Comparison of ENCODE assay signal across 23 cellular contexts in the genomic region with DNA sequence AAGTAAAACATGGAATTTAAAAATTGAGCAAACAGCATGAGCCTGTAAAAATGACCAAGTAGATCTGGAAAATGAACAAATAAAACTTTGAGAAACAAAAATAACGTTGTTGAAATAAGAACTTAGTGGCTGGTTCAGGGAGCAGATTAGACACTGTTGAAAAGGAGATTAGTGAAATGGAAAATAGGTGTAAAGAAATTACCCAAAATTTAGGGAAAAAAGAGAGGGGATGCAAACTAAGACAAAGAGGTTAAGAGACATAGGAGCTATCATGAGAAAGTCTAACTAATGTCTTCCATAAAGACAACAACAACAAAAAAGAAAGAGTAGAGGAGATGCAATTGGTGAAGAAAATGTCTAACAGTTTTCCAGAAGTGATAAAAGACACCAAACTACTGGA. TPM values are rescaled to one million over a fixed set of nuclear protein-coding genes. Genes with fewer than 3 reads are reported as not detected.
A peak's percentile ranks its signal among the peaks of the same experiment; 100 is the strongest.
DNase-seq lines count a peak whose midpoint lies in the region; ATAC-seq, FAIRE-seq and TF ChIP-seq lines count a peak whose summit lies in the region.
"Had no signal": no experiment of that assay in that cellular context is flagged by ENCODE, and none has a peak within 500 bp of the region (broad histone marks: within the 10 kb centered on the region; RNA-seq: fewer than 3 reads in every experiment).

No MANE protein-coding gene starts in this region.

- H3K36me3 ChIP-seq in adipocyte (ENCODE audit: control insufficient read depth, insufficient read depth, low read length, severe bottlenecking) (no peaks in the 10 kb centered on the region), aorta (ENCODE audit: control insufficient read depth in 1 of 2, insufficient read depth in 2 of 2, low read length in 1 of 2) (no peaks in the 10 kb centered on the region)
- H3K36me3 ChIP-seq: BE2C had no signal

- FAIRE-seq in HTR-8/SVneo (lab: Jason Lieb, UNC) (peak; percentile 40), endometrium (lab: Jason Lieb, UNC) (peak; percentile 15), frontal cortex (lab: Jason Lieb, UNC) (no peak), GM12892 (lab: Jason Lieb, UNC) (no peak)
- FAIRE-seq: A204.1, GM12891, GM18507, H54 had no signal

- WGBS in aorta, 2 donors, result 29 to 49% methylated on average over 1 of the region's 1 CpG

- ATAC-seq in aorta (ENCODE audit: low FRiP score), result no peak

- intact Hi-C loops in aorta (cut with DNase I), result no loop called here

- H3K27ac ChIP-seq in aorta (ENCODE audit: low read depth in 1 of 2, low read length in 2 of 2), result no peak overlapping the region
- H3K27ac ChIP-seq: GM23248 had no signal

- H3K9me3 ChIP-seq in adipocyte (ENCODE audit: control insufficient read depth, low read length) (peaks cover 51% of the 10 kb centered on the region), aorta (ENCODE audit: control insufficient read depth, low read length) (peaks cover 3% of the 10 kb centered on the region)

- TF ChIP-seq POLR2A in GM12892 (IDR thresholded peaks at IDR 0.05; ENCODE audit: low read depth, low read length), result no peak

- H3K27me3 ChIP-seq in adipocyte (replicated peaks; ENCODE audit: control insufficient read depth, insufficient read depth, low read length), result no peaks in the 10 kb centered on the region
- no peaks in the 10 kb centered on the region for H3K27me3 ChIP-seq in aorta (ENCODE audit: control insufficient read depth in 1 of 2, insufficient read depth in 2 of 2, low read length in 1 of 2)
- H3K27me3 ChIP-seq: BE2C had no signal

- no peak overlapping the region for H3K9ac ChIP-seq in adipocyte (ENCODE audit: low read length)
- H3K9ac ChIP-seq: GM23248 had no signal

- DNase-seq in HTR-8/SVneo (ENCODE audit: insufficient read length, low spot score) (no peak), adipocyte (ENCODE audit: low read depth) (no peak), aorta (no peak), frontal cortex (ENCODE audit: low spot score in 2 of 2) (no peak), GM12892 (ENCODE audit: insufficient read length) (no peak)
- DNase-seq: ACHN; BE2C; C1 segment of cervical spinal cord; CD4-positive, CD25-positive, alpha-beta regulatory T cell; CD8-positive, alpha-beta memory T cell; COR-L47; DMS 273 treated with DMSO at 0.1 percent for 48 hours; DMS53; DND-41; EL; GM23248; HCEC 1CT had no signal

- H3K4me1 ChIP-seq in adipocyte (ENCODE audit: control insufficient read depth, insufficient read depth, low read length) (peaks cover 4% of the 10 kb centered on the region), aorta (ENCODE audit: control insufficient read depth in 1 of 2, insufficient read depth in 2 of 2, low read length in 2 of 2) (no peaks in the 10 kb centered on the region)
- H3K4me1 ChIP-seq: BE2C had no signal

- H3K4me3 ChIP-seq in adipocyte (ENCODE audit: low read length) (peak overlapping the region; percentile 44), aorta (ENCODE audit: low read length in 2 of 2) (no peak overlapping the region)
- H3K4me3 ChIP-seq: GM23248 had no signal

RNA-seq across cellular contexts. Expression of a gene that starts 29.0 kb away (rescaled TPM):
- total RNA-seq in aorta (10 to 100 TPM in 1 of 2 donors, 1 to 10 TPM in 1; 1.7 to 14.6 TPM), frontal cortex (not detected)
- polyA plus RNA-seq in aorta, result 1 to 10 TPM; 1.3 to 2.4 TPM
- not detected for polyA plus RNA-seq in GM12892 (2012; ENCODE audit: missing spikeins)
- total RNA-seq: CD4-positive, CD25-positive, alpha-beta regulatory T cell; CD8-positive, alpha-beta memory T cell; G401 had no signal
- polyA plus RNA-seq: CD8-positive, alpha-beta memory T cell had no signal
